In genomic region chr4:148166132-148166531, GRCh38 we compare ENCODE assay signal across 15 cellular contexts.
A peak's percentile ranks its signal among the peaks of the same experiment; 100 is the strongest.
DNase-seq lines count a peak whose midpoint lies in the region; ATAC-seq and TF ChIP-seq lines count a peak whose summit lies in the region.
"Had no signal": no experiment of that assay in that cellular context is flagged by ENCODE, and none has a peak within 500 bp of the region (broad histone marks: within the 10 kb centered on the region; RNA-seq: fewer than 3 reads in every experiment).

No MANE protein-coding gene starts in this region.

- no peak for TF ChIP-seq EP300 in gastroesophageal sphincter (IDR thresholded peaks at IDR 0.05)

- H3K27me3 ChIP-seq in gastroesophageal sphincter = no peaks in the 10 kb centered on the region
- no peaks in the 10 kb centered on the region for H3K27me3 ChIP-seq in thyroid gland
- no peaks in the 10 kb centered on the region for H3K27me3 ChIP-seq in BE2C

- no peaks in the 10 kb centered on the region for H3K36me3 ChIP-seq in gastroesophageal sphincter
- H3K36me3 ChIP-seq in thyroid gland = no peaks in the 10 kb centered on the region
- no peaks in the 10 kb centered on the region for H3K36me3 ChIP-seq in BE2C

- H3K9me3 ChIP-seq in gastroesophageal sphincter (no peaks in the 10 kb centered on the region), thyroid gland (no peaks in the 10 kb centered on the region), BE2C (no peaks in the 10 kb centered on the region)

- H3K4me3 ChIP-seq in gastroesophageal sphincter (peak overlapping the region in 1 of 2 donors; percentile 6), thyroid gland (replicated peaks in 1 of 3) (no peak overlapping the region), BE2C (ENCODE audit: low read depth, low read length) (no peak overlapping the region)

- ATAC-seq in gastroesophageal sphincter = peak; percentile 36
- no peak for ATAC-seq in activated CD8-positive, alpha-beta T cell treated with anti-CD3 and anti-CD28 coated beads, Interleukin-2, amount 10 ng/mL, durations not matched to agents 7 days and 5 days
- no peak for ATAC-seq in GM21447 (IDR thresholded peaks at IDR 0.05; ENCODE audit: unreplicated experiment)
- ATAC-seq: HepG2 had no signal

- CTCF ChIA-PET in activated CD8-positive, alpha-beta T cell treated with anti-CD3 and anti-CD28 coated beads, Interleukin-2, amount 10 ng/mL, durations not matched to agents 7 days and 5 days (lab: Charles Lee) = no interaction called here
- CTCF ChIA-PET in activated naive CD4-positive, alpha-beta T cell treated with anti-CD3 and anti-CD28 coated beads, Interleukin-2, amount 10 ng/mL, durations not matched to agents 7 days and 5 days (lab: Charles Lee) = no interaction called here

- TF ChIP-seq POLR2A in gastroesophageal sphincter (IDR thresholded peaks at IDR 0.05) (no peak), thyroid gland (IDR thresholded peaks at IDR 0.05) (no peak)

- H3K27ac ChIP-seq in gastroesophageal sphincter = peak overlapping the region in 2 of 4 donors; percentile 63 to 67
- peak overlapping the region; percentile 31 to 60 (median 53) for H3K27ac ChIP-seq in thyroid gland

- POLR2A ChIA-PET in activated CD8-positive, alpha-beta T cell treated with anti-CD3 and anti-CD28 coated beads, Interleukin-2, amount 10 ng/mL, durations not matched to agents 7 days and 5 days (lab: Charles Lee) = no interaction called here

- DNase-seq in RPMI7951 (ENCODE audit: low read depth) = peak; percentile 2
- DNase-seq in thyroid gland = peak; percentile 64 to 76
- DNase-seq in activated CD8-positive, alpha-beta T cell treated with anti-CD3 and anti-CD28 coated beads, Interleukin-2, amount 10 ng/mL, durations not matched to agents 7 days and 5 days = no peak
- DNase-seq in activated naive CD4-positive, alpha-beta T cell treated with anti-CD3 and anti-CD28 coated beads, Interleukin-2, amount 10 ng/mL, durations not matched to agents 7 days and 5 days = no peak
- no peak for DNase-seq in BE2C
- DNase-seq: activated CD4-positive, alpha-beta T cell treated with anti-CD3 and anti-CD28 coated beads, Interleukin-2, amount 50 U/mL, for 4 hours; CD4-positive, alpha-beta T cell; effector CD8-positive, alpha-beta T cell; SHP77 treated with DMSO at 0.1 percent for 48 hours; stimulated activated CD4-positive, alpha-beta T cell treated with anti-CD3 and anti-CD28 coated beads, Interleukin-12 subunit alpha, Interleukin-12 subunit beta, amount 100 ng/mL, for 4 hours had no signal

- no peaks in the 10 kb centered on the region for H3K9me3 Mint-ChIP-seq in nephron
- H3K9me3 Mint-ChIP-seq in activated CD8-positive, alpha-beta T cell treated with anti-CD3 and anti-CD28 coated beads, Interleukin-2, amount 10 ng/mL, durations not matched to agents 7 days and 5 days (ENCODE audit: insufficient read depth) = no peaks in the 10 kb centered on the region
- H3K9me3 Mint-ChIP-seq in activated naive CD4-positive, alpha-beta T cell treated with anti-CD3 and anti-CD28 coated beads, Interleukin-2, amount 10 ng/mL, durations not matched to agents 7 days and 5 days = peaks cover 2% of the 10 kb centered on the region
- H3K9me3 Mint-ChIP-seq: activated T-helper 2 cell treated with anti-CD3 and anti-CD28 coated beads, Interferon-gamma antibody, Interleukin-2, Interleukin-4, amounts not matched to agents 10 μg/mL and 5 μg/mL and 100 μg/mL, durations not matched to agents 14 hours and 24 hours and 36 hours; CD4-positive, alpha-beta T cell had no signal

- TF ChIP-seq CTCF in gastroesophageal sphincter (IDR thresholded peaks at IDR 0.05) (no peak), nephron (IDR thresholded peaks at IDR 0.05; ENCODE audit: unreplicated experiment in 3 of 3) (no peak), thyroid gland (IDR thresholded peaks at IDR 0.05) (no peak), BE2C (IDR thresholded peaks at IDR 0.05; ENCODE audit: low read depth, low read length) (no peak)

- intact Hi-C loops in thyroid gland (cut with DNase I) = no loop called here

- H3K4me3 Mint-ChIP-seq in nephron = peak overlapping the region in 1 of 3 experiments; percentile 65
- H3K4me3 Mint-ChIP-seq in activated CD8-positive, alpha-beta T cell treated with anti-CD3 and anti-CD28 coated beads, Interleukin-2, amount 10 ng/mL, durations not matched to agents 7 days and 5 days = no peak overlapping the region
- H3K4me3 Mint-ChIP-seq in activated naive CD4-positive, alpha-beta T cell treated with anti-CD3 and anti-CD28 coated beads, Interleukin-2, amount 10 ng/mL, durations not matched to agents 7 days and 5 days = no peak overlapping the region
- H3K4me3 Mint-ChIP-seq: CD4-positive, alpha-beta T cell had no signal

- peaks cover 50% of the 10 kb centered on the region for H3K4me1 Mint-ChIP-seq in nephron
- H3K4me1 Mint-ChIP-seq in activated CD8-positive, alpha-beta T cell treated with anti-CD3 and anti-CD28 coated beads, Interleukin-2, amount 10 ng/mL, durations not matched to agents 7 days and 5 days (ENCODE audit: low read depth) = peaks cover 6% of the 10 kb centered on the region
- peaks cover 11% of the 10 kb centered on the region for H3K4me1 Mint-ChIP-seq in activated naive CD4-positive, alpha-beta T cell treated with anti-CD3 and anti-CD28 coated beads, Interleukin-2, amount 10 ng/mL, durations not matched to agents 7 days and 5 days

- H3K27me3 Mint-ChIP-seq in nephron (ENCODE audit: low read depth) = no peaks in the 10 kb centered on the region
- H3K27me3 Mint-ChIP-seq in activated CD8-positive, alpha-beta T cell treated with anti-CD3 and anti-CD28 coated beads, Interleukin-2, amount 10 ng/mL, durations not matched to agents 7 days and 5 days (ENCODE audit: low read depth) = no peaks in the 10 kb centered on the region
- no peaks in the 10 kb centered on the region for H3K27me3 Mint-ChIP-seq in activated naive CD4-positive, alpha-beta T cell treated with anti-CD3 and anti-CD28 coated beads, Interleukin-2, amount 10 ng/mL, durations not matched to agents 7 days and 5 days
- H3K27me3 Mint-ChIP-seq: CD4-positive, alpha-beta T cell had no signal

- peaks cover 0 to 34% (median 3%) of the 10 kb centered on the region in 3 donors for H3K4me1 ChIP-seq in gastroesophageal sphincter
- peaks cover 27% of the 10 kb centered on the region in 2 donors for H3K4me1 ChIP-seq in thyroid gland
- H3K4me1 ChIP-seq in BE2C = no peaks in the 10 kb centered on the region

- H3K36me3 Mint-ChIP-seq in nephron (ENCODE audit: low read depth) = no peaks in the 10 kb centered on the region
- no peaks in the 10 kb centered on the region for H3K36me3 Mint-ChIP-seq in activated CD8-positive, alpha-beta T cell treated with anti-CD3 and anti-CD28 coated beads, Interleukin-2, amount 10 ng/mL, durations not matched to agents 7 days and 5 days (ENCODE audit: low read depth)
- H3K36me3 Mint-ChIP-seq in activated naive CD4-positive, alpha-beta T cell treated with anti-CD3 and anti-CD28 coated beads, Interleukin-2, amount 10 ng/mL, durations not matched to agents 7 days and 5 days = no peaks in the 10 kb centered on the region

- H3K27ac Mint-ChIP-seq in nephron = peak overlapping the region; percentile 76 to 81 (median 81)
- H3K27ac Mint-ChIP-seq in activated CD8-positive, alpha-beta T cell treated with anti-CD3 and anti-CD28 coated beads, Interleukin-2, amount 10 ng/mL, durations not matched to agents 7 days and 5 days = no peak overlapping the region
- H3K27ac Mint-ChIP-seq in activated naive CD4-positive, alpha-beta T cell treated with anti-CD3 and anti-CD28 coated beads, Interleukin-2, amount 10 ng/mL, durations not matched to agents 7 days and 5 days = no peak overlapping the region
- H3K27ac Mint-ChIP-seq: activated T-helper 2 cell treated with anti-CD3 and anti-CD28 coated beads, Interferon-gamma antibody, Interleukin-2, Interleukin-4, amounts not matched to agents 10 μg/mL and 5 μg/mL and 100 μg/mL, durations not matched to agents 14 hours and 24 hours and 36 hours; CD4-positive, alpha-beta T cell had no signal

- WGBS in gastroesophageal sphincter (ENCODE audit: low coverage in 1 of 2), 2 donors = 14 to 30% methylated on average over 1 to 6 of the region's 6 CpGs
- 14 to 24% methylated on average over 6 of the region's 6 CpGs for WGBS in thyroid gland, 2 donors

Comparison
In these comparisons a context has a peak if more than half of its experiments do, and no peak if none do; other contexts are left out.
1. DNase-seq: peak in RPMI7951 (single experiment) and thyroid gland (2 of 2); none in activated CD8-positive, alpha-beta T cell treated with anti-CD3 and anti-CD28 coated beads, Interleukin-2, amount 10 ng/mL, durations not matched to agents 7 days and 5 days (single experiment), activated naive CD4-positive, alpha-beta T cell treated with anti-CD3 and anti-CD28 coated beads, Interleukin-2, amount 10 ng/mL, durations not matched to agents 7 days and 5 days (single experiment) and BE2C (single experiment).
2. H3K27ac Mint-ChIP-seq: peak in nephron (3 of 3); none in activated CD8-positive, alpha-beta T cell treated with anti-CD3 and anti-CD28 coated beads, Interleukin-2, amount 10 ng/mL, durations not matched to agents 7 days and 5 days (single experiment) and activated naive CD4-positive, alpha-beta T cell treated with anti-CD3 and anti-CD28 coated beads, Interleukin-2, amount 10 ng/mL, durations not matched to agents 7 days and 5 days (single experiment).